ENCODE assay signal across 8 cellular contexts in the genomic region with DNA sequence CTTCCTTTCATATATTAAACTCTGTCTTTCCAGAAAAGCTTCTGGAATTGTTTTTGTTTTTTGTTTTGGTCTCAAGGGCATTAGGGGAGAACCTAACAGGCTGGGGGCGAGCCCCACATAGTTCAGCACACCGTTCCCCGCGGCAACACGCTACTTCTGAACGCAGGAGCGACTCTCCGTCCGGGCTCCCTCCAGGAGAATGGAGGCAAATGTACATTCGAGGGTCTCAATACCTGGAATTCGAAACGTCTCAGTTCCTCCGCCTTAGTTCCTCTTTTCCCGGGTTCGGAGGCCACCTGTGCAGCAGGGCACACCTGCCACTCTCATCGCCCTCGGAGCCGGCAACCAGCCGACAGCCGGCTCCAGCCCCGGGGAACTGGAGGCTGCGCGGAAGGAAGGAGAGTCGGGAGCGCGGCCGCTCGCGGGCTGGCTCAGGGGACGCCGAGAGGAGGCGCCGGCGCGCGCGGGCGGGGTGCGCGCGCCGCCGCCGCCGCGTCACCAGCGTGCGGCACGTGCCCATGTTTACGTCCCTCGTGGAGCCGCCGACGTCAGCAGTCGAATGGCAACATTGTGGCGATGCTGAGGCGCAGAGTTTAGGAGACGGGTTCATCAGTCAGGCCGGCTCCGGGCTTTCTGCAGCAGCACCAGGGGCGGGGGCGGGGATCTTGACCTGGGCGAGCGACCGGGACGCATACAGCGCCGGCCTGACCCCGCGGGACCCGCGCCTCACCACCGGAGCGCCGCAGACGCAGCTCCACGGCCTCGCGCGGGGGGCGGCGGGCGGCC. TPM values are rescaled to one million over a fixed set of nuclear protein-coding genes. Genes with fewer than 3 reads are reported as not detected.
DNase-seq lines count a peak whose midpoint lies in the region; ATAC-seq, FAIRE-seq and TF ChIP-seq lines count a peak whose summit lies in the region.

A gene with protein sequence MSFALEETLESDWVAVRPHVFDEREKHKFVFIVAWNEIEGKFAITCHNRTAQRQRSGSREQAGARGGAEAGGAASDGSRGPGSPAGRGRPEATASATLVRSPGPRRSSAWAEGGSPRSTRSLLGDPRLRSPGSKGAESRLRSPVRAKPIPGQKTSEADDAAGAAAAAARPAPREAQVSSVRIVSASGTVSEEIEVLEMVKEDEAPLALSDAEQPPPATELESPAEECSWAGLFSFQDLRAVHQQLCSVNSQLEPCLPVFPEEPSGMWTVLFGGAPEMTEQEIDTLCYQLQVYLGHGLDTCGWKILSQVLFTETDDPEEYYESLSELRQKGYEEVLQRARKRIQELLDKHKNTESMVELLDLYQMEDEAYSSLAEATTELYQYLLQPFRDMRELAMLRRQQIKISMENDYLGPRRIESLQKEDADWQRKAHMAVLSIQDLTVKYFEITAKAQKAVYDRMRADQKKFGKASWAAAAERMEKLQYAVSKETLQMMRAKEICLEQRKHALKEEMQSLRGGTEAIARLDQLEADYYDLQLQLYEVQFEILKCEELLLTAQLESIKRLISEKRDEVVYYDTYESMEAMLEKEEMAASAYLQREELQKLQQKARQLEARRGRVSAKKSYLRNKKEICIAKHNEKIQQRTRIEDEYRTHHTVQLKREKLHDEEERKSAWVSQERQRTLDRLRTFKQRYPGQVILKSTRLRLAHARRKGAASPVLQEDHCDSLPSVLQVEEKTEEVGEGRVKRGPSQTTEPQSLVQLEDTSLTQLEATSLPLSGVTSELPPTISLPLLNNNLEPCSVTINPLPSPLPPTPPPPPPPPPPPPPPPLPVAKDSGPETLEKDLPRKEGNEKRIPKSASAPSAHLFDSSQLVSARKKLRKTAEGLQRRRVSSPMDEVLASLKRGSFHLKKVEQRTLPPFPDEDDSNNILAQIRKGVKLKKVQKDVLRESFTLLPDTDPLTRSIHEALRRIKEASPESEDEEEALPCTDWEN (plus strand): TSS at position 554 of the 786 bp plus-strand sequence. CDS start 520 bp downstream, outside the sequence.

- no peaks in the 10 kb centered on the region for H3K27me3 ChIP-seq in CD4-positive, alpha-beta memory T cell (ENCODE audit: insufficient read depth, low read length)
- no peaks in the 10 kb centered on the region for H3K27me3 ChIP-seq in endothelial cell of umbilical vein (ENCODE audit: control insufficient read depth in 2 of 2, insufficient read depth in 2 of 2, low read length in 2 of 2)

- H3K9me3 ChIP-seq in CD4-positive, alpha-beta memory T cell (ENCODE audit: control insufficient read depth in 1 of 2, low read length in 2 of 2) = no peaks in the 10 kb centered on the region
- H3K9me3 ChIP-seq in endothelial cell of umbilical vein (replicated peaks; ENCODE audit: control insufficient read depth, insufficient read depth, low read length) = no peaks in the 10 kb centered on the region

- peak; percentile 83 to 90 (median 86) for DNase-seq in CD4-positive, alpha-beta memory T cell
- peak; percentile 77 for DNase-seq in NOMO-1 treated with DMSO at 0.1 percent for 48 hours (lab: John Stamatoyannopoulos, UW; ENCODE audit: unreplicated experiment)
- peak; percentile 84 for DNase-seq in activated CD8-positive, alpha-beta memory T cell treated with anti-CD3 and anti-CD28 coated beads, Interleukin-2, amount 50 U/mL, for 4 hours
- peak; percentile 81 for DNase-seq in endothelial cell of umbilical vein (ENCODE audit: low read depth, low spot score)
- DNase-seq in middle frontal gyrus (ENCODE audit: extremely low spot score, low spot score) = peak; percentile 71
- DNase-seq in stimulated activated CD8-positive, alpha-beta memory T cell treated with anti-CD3 and anti-CD28 coated beads, Interleukin-2, amount 100 ng/mL, for 1 hour (ENCODE audit: low read depth in 2 of 2) = peak; percentile 62 to 69

- dilution Hi-C loops in endothelial cell of umbilical vein (cut with MboI; ENCODE audit: extremely low pct_ligation_motif_present, low sequenced_read_pairs) = no loop called here

- H3K9me3 Mint-ChIP-seq in CD4-positive, alpha-beta memory T cell = no peaks in the 10 kb centered on the region

- H3K4me3 Mint-ChIP-seq in CD4-positive, alpha-beta memory T cell = peak within 1 kb of the TSS; percentile 95 to 99 (median 96)

- H3K4me2 ChIP-seq in endothelial cell of umbilical vein (ENCODE audit: insufficient read depth, low read length) = peak within 1 kb of the TSS; percentile 91

- H3K4me1 Mint-ChIP-seq in CD4-positive, alpha-beta memory T cell = peaks cover 14 to 33% (median 25%) of the 10 kb centered on the region in 4 donors

- peak within 1 kb of the TSS; percentile 83 to 93 for H3K4me3 ChIP-seq in CD4-positive, alpha-beta memory T cell (ENCODE audit: low read length in 2 of 2)
- peak within 1 kb of the TSS; percentile 36 to 73 (median 64) for H3K4me3 ChIP-seq in endothelial cell of umbilical vein (replicated peaks in 1 of 3; ENCODE audit: insufficient read depth in 1 of 3, low read depth in 1 of 3, low read length in 3 of 3)

- peaks cover 40% of the 10 kb centered on the region for H3K4me1 ChIP-seq in CD4-positive, alpha-beta memory T cell (ENCODE audit: insufficient read depth, low read length)
- peaks cover 10% of the 10 kb centered on the region for H3K4me1 ChIP-seq in endothelial cell of umbilical vein (ENCODE audit: control insufficient read depth, extremely low read depth, insufficient read depth, low read length)

- peaks cover 0 to 2% of the 10 kb centered on the region in 2 donors for H3K27me3 Mint-ChIP-seq in CD4-positive, alpha-beta memory T cell

- peak within 1 kb of the TSS; percentile 81 for H3K9ac ChIP-seq in endothelial cell of umbilical vein (replicated peaks; ENCODE audit: extremely low read depth, insufficient read depth, low read length)

- peak within 1 kb of the TSS; percentile 96 for H3K27ac ChIP-seq in CD4-positive, alpha-beta memory T cell (ENCODE audit: low read depth, low read length)
- H3K27ac ChIP-seq in endothelial cell of umbilical vein (ENCODE audit: insufficient read depth, low read depth, low read length) = peak within 1 kb of the TSS; percentile 54

- FAIRE-seq in endothelial cell of umbilical vein (lab: Jason Lieb, UNC) = peak; percentile 82

- H3K36me3 Mint-ChIP-seq in CD4-positive, alpha-beta memory T cell = peaks cover 5 to 15% of the 10 kb centered on the region in 2 donors

- peak; percentile 87 for TF ChIP-seq POLR2A in endothelial cell of umbilical vein (IDR thresholded peaks at IDR 0.05; ENCODE audit: low read depth, low read length)

- ATAC-seq in GM19452 (IDR thresholded peaks at IDR 0.05; ENCODE audit: unreplicated experiment) (peak; percentile 67), HG03571 (IDR thresholded peaks at IDR 0.05; ENCODE audit: unreplicated experiment) (peak; percentile 69)

- CTCF ChIA-PET in CD4-positive, alpha-beta memory T cell (lab: Charles Lee; ENCODE audit: partially characterized antibody) = interaction anchor here (1.4 to 1.8 kb wide), 2 partner anchors 17 to 102 kb away, joined by 4 to 10 read pairs; no protein-coding TSS in a partner anchor
- CTCF ChIA-PET in endothelial cell of umbilical vein (lab: Charles Lee) = interaction anchor here (0.7 to 3.4 kb wide), 8 partner anchors 20 to 211 kb away, joined by 3 to 37 read pairs (median 5); no protein-coding TSS in a partner anchor

- no peaks in the 10 kb centered on the region for H3K36me3 ChIP-seq in CD4-positive, alpha-beta memory T cell (ENCODE audit: insufficient read depth, low read length)
- no peaks in the 10 kb centered on the region for H3K36me3 ChIP-seq in endothelial cell of umbilical vein (ENCODE audit: control insufficient read depth in 2 of 2, extremely low read depth in 1 of 2, insufficient read depth in 2 of 2, low read length in 2 of 2)

- intact Hi-C loops in CD4-positive, alpha-beta memory T cell (cut with micrococcal nuclease) = loop anchor here (2.0 to 10.0 kb wide), 8 partner anchors 52 to 1458 kb away; a partner anchor contains a TSS
- intact Hi-C loops in endothelial cell of umbilical vein (cut with micrococcal nuclease) = loop anchor here (1.0 to 5.0 kb wide), 7 partner anchors 33 to 327 kb away; a partner anchor contains a TSS

- peak in 1 of 2 donors; percentile 22 for TF ChIP-seq CTCF in endothelial cell of umbilical vein (IDR thresholded peaks at IDR 0.05; ENCODE audit: extremely low read depth in 1 of 2, insufficient read depth in 1 of 2, low read depth in 1 of 2, low read length in 2 of 2)

- POLR2A ChIA-PET in CD4-positive, alpha-beta memory T cell (lab: Charles Lee; ENCODE audit: partially characterized antibody) = interaction anchor here (0.7 to 2.4 kb wide), 10 partner anchors 9 to 876 kb away, joined by 3 to 16 read pairs (median 4); a partner anchor contains a TSS
- POLR2A ChIA-PET in endothelial cell of umbilical vein (lab: Charles Lee) = interaction anchor here (0.6 kb wide), 1 partner anchor 19 kb away, joined by 6 read pairs; no protein-coding TSS in a partner anchor

- H2AFZ ChIP-seq in endothelial cell of umbilical vein (ENCODE audit: low read depth, low read length) = peak within 1 kb of the TSS; percentile 83

- peak within 1 kb of the TSS; percentile 96 to 99 (median 98) for H3K27ac Mint-ChIP-seq in CD4-positive, alpha-beta memory T cell

- no peaks in the 10 kb centered on the region for H3K79me2 ChIP-seq in endothelial cell of umbilical vein (ENCODE audit: control insufficient read depth, insufficient read depth, low read length)

- TSS peak; percentile 67 for BruUV-seq in endothelial cell of umbilical vein (replicated peaks; lab: Mats Ljungman, UMichigan)

- no peaks in the 10 kb centered on the region for H3K9me1 ChIP-seq in endothelial cell of umbilical vein (replicated peaks; ENCODE audit: control insufficient read depth, extremely low read depth, insufficient read depth, low read length)

- H4K20me1 ChIP-seq in endothelial cell of umbilical vein (replicated peaks; ENCODE audit: control insufficient read depth, extremely low read depth, insufficient read depth, low read length) = no peaks in the 10 kb centered on the region

TF ChIP-seq in endothelial cell of umbilical vein, 7 proteins besides CTCF, POLR2A, EP300 and RAD21 (continues in another document):
- peak; percentile 50 for TF ChIP-seq POLR2AphosphoS5 (IDR thresholded peaks at IDR 0.05; ENCODE audit: insufficient read depth, low read depth, low read length)
- TF ChIP-seq, protein P1, sequence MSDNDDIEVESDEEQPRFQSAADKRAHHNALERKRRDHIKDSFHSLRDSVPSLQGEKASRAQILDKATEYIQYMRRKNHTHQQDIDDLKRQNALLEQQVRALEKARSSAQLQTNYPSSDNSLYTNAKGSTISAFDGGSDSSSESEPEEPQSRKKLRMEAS (IDR thresholded peaks at IDR 0.05; ENCODE audit: insufficient read depth, insufficient read length) = peak; percentile 95

RNA-seq across cellular contexts. Expression of the gene that starts here (rescaled TPM):
- total RNA-seq in CD4-positive, alpha-beta memory T cell = 10 to 100 TPM; 25.7 to 29.7 TPM
- 1 to 10 TPM; 4.0 to 5.4 TPM for polyA plus RNA-seq in CD4-positive, alpha-beta memory T cell
- total RNA-seq in endothelial cell of umbilical vein = 6.3 and 6.5 TPM in 2 replicates
- 1.1 and 1.5 TPM in 2 replicates for polyA plus RNA-seq in endothelial cell of umbilical vein
- polyA plus RNA-seq in endothelial cell of umbilical vein (2011; cell fraction: cytosol; rRNA removed) = 1.4 and 1.7 TPM in 2 replicates
- 5.1 and 5.7 TPM in 2 replicates for polyA plus RNA-seq in endothelial cell of umbilical vein (2011; cell fraction: nucleus; rRNA removed)
- polyA plus RNA-seq in endothelial cell of umbilical vein (2012) = 3.5 and 4.4 TPM in 2 replicates
- polyA minus RNA-seq in endothelial cell of umbilical vein = 3.9 and 4.6 TPM in 2 replicates
- 14.0 TPM for polyA minus RNA-seq in endothelial cell of umbilical vein (2011; cell fraction: cytosol; rRNA and poly(A)+ RNA removed)
- polyA minus RNA-seq in endothelial cell of umbilical vein (2011; cell fraction: nucleus; rRNA and poly(A)+ RNA removed) = 7.5 and 7.6 TPM in 2 replicates

Comparison
In these comparisons a context has a peak if more than half of its experiments do, and no peak if none do; other contexts are left out.
1. Peak in every context shown above with its lines: DNase-seq, ATAC-seq, H3K4me3 ChIP-seq and H3K27ac ChIP-seq.